ENCODE assay signal across 8 cellular contexts in genomic region chr3:97971679-97972567, GRCh38. TPM values are rescaled to one million over a fixed set of nuclear protein-coding genes. Genes with fewer than 3 reads are reported as not detected.
A peak's percentile ranks its signal among the peaks of the same experiment; 100 is the strongest.
DNase-seq lines count a peak whose midpoint lies in the region; ATAC-seq and TF ChIP-seq lines count a peak whose summit lies in the region.

Gene RIOX2, minus strand, starts transcription at chr3:97972431. Its CDS starts 4,838 bp downstream, at chr3:97967593.

- POLR2A ChIA-PET in A673 (lab: Charles Lee; ENCODE audit: low non-redundant PET) = no interaction called here

- H3K36me3 ChIP-seq in A673 (ENCODE audit: insufficient read depth, low read length, poor library complexity, severe bottlenecking) = no peaks in the 10 kb centered on the region

- TSS peak; percentile 38 for BruUV-seq in A673 (replicated peaks; lab: Mats Ljungman, UMichigan)

- H3K4me3 ChIP-seq in A673 (ENCODE audit: low read depth, low read length, poor library complexity, severe bottlenecking) (peak within 1 kb of the TSS; percentile 64), choroid plexus epithelial cell (ENCODE audit: low read depth, low read length) (peak within 1 kb of the TSS; percentile 83)

- ATAC-seq in GM18519 (IDR thresholded peaks at IDR 0.05; ENCODE audit: low FRiP score, unreplicated experiment) = peak; percentile 85
- ATAC-seq in HG03060 (IDR thresholded peaks at IDR 0.05; ENCODE audit: low read depth, unreplicated experiment) = peak; percentile 65
- ATAC-seq in left colon = peak; percentile 98

- DNase-seq in A673 (ENCODE audit: low spot score) = peak; percentile 78
- peak; percentile 7 for DNase-seq in NCI-H2227 treated with DMSO at 0.1 percent for 48 hours (lab: John Stamatoyannopoulos, UW)
- peak; percentile 72 for DNase-seq in activated CD4-positive, alpha-beta T cell treated with anti-CD3 and anti-CD28 coated beads for 1 hour
- DNase-seq in choroid plexus epithelial cell (ENCODE audit: low read depth) = peak; percentile 71
- DNase-seq in left colon = peak; percentile 83 to 88
- DNase-seq in stimulated activated CD4-positive, alpha-beta T cell treated with anti-CD3 and anti-CD28 coated beads, Interleukin-2, amount 100 ng/mL, for 24 hours = peak; percentile 79 to 83

- CTCF ChIA-PET in A673 (lab: Charles Lee) = no interaction called here

- H3K4me1 ChIP-seq in A673 (ENCODE audit: insufficient read depth, low read length, poor library complexity, severe bottlenecking) = peaks cover 24% of the 10 kb centered on the region

- no peaks in the 10 kb centered on the region for H3K27me3 ChIP-seq in A673 (replicated peaks; ENCODE audit: insufficient read depth, low read depth, low read length, poor library complexity)

- TF ChIP-seq CTCF in A673 (conservative IDR thresholded peaks at IDR 0.05; ENCODE audit: low read depth, low read length) = no peak
- TF ChIP-seq CTCF in choroid plexus epithelial cell (conservative IDR thresholded peaks at IDR 0.05; ENCODE audit: low read depth, low read length) = peak; percentile 34

- no peak within 1 kb of the TSS for H3K27ac ChIP-seq in A673 (ENCODE audit: low read depth, low read length, poor library complexity, severe bottlenecking)

- no peaks in the 10 kb centered on the region for H3K9me3 ChIP-seq in A673 (ENCODE audit: low read depth, low read length, poor library complexity, severe bottlenecking)

- intact Hi-C loops in A673 (cut with micrococcal nuclease; ENCODE audit: unreplicated experiment) (no loop called here), left colon (cut with DNase I, micrococcal nuclease) (no loop called here)

RNA-seq across cellular contexts. Expression of gene RIOX2, which starts in this region (rescaled TPM):
- total RNA-seq in A673 (2021) = 28.4 and 29.1 TPM in 2 replicates
- 10 to 100 TPM; 18.7 to 20.2 TPM for total RNA-seq in left colon

Comparison
In these comparisons a context has a peak if more than half of its experiments do, and no peak if none do; other contexts are left out.
1. DNase-seq: peak in every context shown above with its lines; median percentile 86 in left colon; 81 in stimulated activated CD4-positive, alpha-beta T cell treated with anti-CD3 and anti-CD28 coated beads, Interleukin-2, amount 100 ng/mL, for 24 hours; 78 in A673; 72 in activated CD4-positive, alpha-beta T cell treated with anti-CD3 and anti-CD28 coated beads for 1 hour; 71 in choroid plexus epithelial cell; 7 in NCI-H2227 treated with DMSO at 0.1 percent for 48 hours.